23 cellular contexts compared by ENCODE assay signal in genomic region chr5:134893748-134894505, GRCh38.
"Had no signal": no experiment of that assay in that cellular context is flagged by ENCODE, and none has a peak within 500 bp of the region (broad histone marks: within the 10 kb centered on the region; RNA-seq: fewer than 3 reads in every experiment).

No MANE protein-coding gene starts in this region.

- ATAC-seq: activated CD4-positive, alpha-beta T cell treated with anti-CD3 and anti-CD28 coated beads for 36 hours; activated CD8-positive, alpha-beta T cell treated with anti-CD3 and anti-CD28 coated beads for 36 hours; body of pancreas; Right ventricle myocardium inferior; T-cell had no signal

- H3K4me3 Mint-ChIP-seq: activated CD4-positive, alpha-beta T cell treated with anti-CD3 and anti-CD28 coated beads for 36 hours; activated CD8-positive, alpha-beta T cell treated with anti-CD3 and anti-CD28 coated beads for 36 hours; activated naive CD4-positive, alpha-beta T cell treated with anti-CD3 and anti-CD28 coated beads for 36 hours; activated naive CD8-positive, alpha-beta T cell; activated T-helper 1 cell treated with anti-CD3 and anti-CD28 coated beads, Interleukin-12 subunit alpha, Interleukin-12 subunit beta, Interleukin-2, Interleukin-4 antibody, amounts not matched to agents 30 ng/mL and 10 ng/mL and 1 ng/mL, durations not matched to agents 14 hours and 24 hours and 36 hours; T-cell had no signal

- H3K9me3 Mint-ChIP-seq: activated CD8-positive, alpha-beta T cell treated with anti-CD3 and anti-CD28 coated beads for 36 hours; activated naive CD4-positive, alpha-beta T cell treated with anti-CD3 and anti-CD28 coated beads for 36 hours; activated T-helper 1 cell treated with anti-CD3 and anti-CD28 coated beads, Interleukin-12 subunit alpha, Interleukin-12 subunit beta, Interleukin-2, Interleukin-4 antibody, amounts not matched to agents 30 ng/mL and 10 ng/mL and 1 ng/mL, durations not matched to agents 14 hours and 24 hours and 36 hours; T-cell had no signal

- H3K27ac ChIP-seq: ascending aorta, body of pancreas, VCaP had no signal

- H3K4me3 ChIP-seq: ascending aorta, body of pancreas had no signal

- H3K9me3 ChIP-seq: ascending aorta, body of pancreas had no signal

- H3K27me3 Mint-ChIP-seq: activated CD4-positive, alpha-beta T cell treated with anti-CD3 and anti-CD28 coated beads for 36 hours; activated CD8-positive, alpha-beta T cell treated with anti-CD3 and anti-CD28 coated beads for 36 hours; activated naive CD8-positive, alpha-beta T cell; T-cell had no signal

- H3K27me3 ChIP-seq: ascending aorta, body of pancreas had no signal

- H3K27ac Mint-ChIP-seq: activated CD4-positive, alpha-beta T cell treated with anti-CD3 and anti-CD28 coated beads for 36 hours; activated CD8-positive, alpha-beta T cell treated with anti-CD3 and anti-CD28 coated beads for 36 hours; activated naive CD4-positive, alpha-beta T cell treated with anti-CD3 and anti-CD28 coated beads for 36 hours; activated naive CD8-positive, alpha-beta T cell; activated T-helper 1 cell treated with anti-CD3 and anti-CD28 coated beads, Interleukin-12 subunit alpha, Interleukin-12 subunit beta, Interleukin-2, Interleukin-4 antibody, amounts not matched to agents 30 ng/mL and 10 ng/mL and 1 ng/mL, durations not matched to agents 14 hours and 24 hours and 36 hours had no signal

- DNase-seq: activated CD4-positive, alpha-beta T cell treated with anti-CD3 and anti-CD28 coated beads for 36 hours; activated CD4-positive, alpha-beta T cell treated with anti-CD3 and anti-CD28 coated beads, Interleukin-2, amount 50 U/mL, for 1 hour; activated CD8-positive, alpha-beta memory T cell treated with anti-CD3 and anti-CD28 coated beads, Interleukin-2, amount 50 U/mL, for 4 hours; activated CD8-positive, alpha-beta T cell treated with anti-CD3 and anti-CD28 coated beads for 36 hours; activated effector memory CD4-positive, alpha-beta T cell treated with anti-CD3 and anti-CD28 coated beads, Interleukin-2, amount 50 U/mL, for 16 hours; activated naive CD4-positive, alpha-beta T cell treated with anti-CD3 and anti-CD28 coated beads for 36 hours; amniotic stem cell; body of pancreas; central memory CD4-positive, alpha-beta T cell; Karpas-422; MM.1S; NCI-H1105; NCI-H1436; NCI-H1694 treated with DMSO at 0.1 percent for 48 hours; NCI-H2029 treated with DMSO at 0.1 percent for 48 hours; NCI-H446; NCI-H524; T-cell had no signal
